In genomic region chr6:39835856-39836442, GRCh38 we compare ENCODE assay signal across 16 cellular contexts. TPM values are rescaled to one million over a fixed set of nuclear protein-coding genes. Genes with fewer than 3 reads are reported as not detected.
DNase-seq lines count a peak whose midpoint lies in the region; ATAC-seq and TF ChIP-seq lines count a peak whose summit lies in the region.
"Had no signal": no experiment of that assay in that cellular context is flagged by ENCODE, and none has a peak within 500 bp of the region (broad histone marks: within the 10 kb centered on the region; RNA-seq: fewer than 3 reads in every experiment).

No MANE protein-coding gene starts in this region.

- H3K4me3 ChIP-seq in AG10803 (ENCODE audit: low read length) (no peak overlapping the region), ascending aorta (no peak overlapping the region), gastroesophageal sphincter (no peak overlapping the region), hepatocyte (no peak overlapping the region)
- H3K4me3 ChIP-seq: adrenal gland, lung had no signal

- H4K20me1 ChIP-seq in hepatocyte (ENCODE audit: insufficient read depth, poor library complexity, severe bottlenecking) = peaks cover 10% of the 10 kb centered on the region

- H3K9me3 Mint-ChIP-seq in osteocyte (ENCODE audit: unreplicated experiment) = no peaks in the 10 kb centered on the region
- H3K9me3 Mint-ChIP-seq: activated T-helper 2 cell treated with anti-CD3 and anti-CD28 coated beads, Interferon-gamma antibody, Interleukin-2, Interleukin-4, amounts not matched to agents 10 μg/mL and 5 μg/mL and 100 μg/mL, durations not matched to agents 14 hours and 24 hours and 36 hours had no signal

- peaks cover 19% of the 10 kb centered on the region for H3K36me3 Mint-ChIP-seq in osteocyte (ENCODE audit: unreplicated experiment)

- DNase-seq in AG10803 (ENCODE audit: low read depth) = peak; percentile 90
- no peak for DNase-seq in ascending aorta (ENCODE audit: low spot score in 2 of 2)
- no peak for DNase-seq in osteocyte (ENCODE audit: extremely low spot score, unreplicated experiment)
- no peak for DNase-seq in NCI-H1092 (lab: John Stamatoyannopoulos, UW)
- no peak for DNase-seq in SHP77 (lab: John Stamatoyannopoulos, UW)
- no peak for DNase-seq in NCI-H2029 treated with DMSO at 0.1 percent for 48 hours (lab: John Stamatoyannopoulos, UW)
- no peak for DNase-seq in hepatocyte (ENCODE audit: low spot score)
- DNase-seq: ACHN; activated CD8-positive, alpha-beta memory T cell treated with anti-CD3 and anti-CD28 coated beads for 24 hours; adrenal gland; NCI-H446; stimulated activated CD4-positive, alpha-beta T cell treated with anti-CD3 and anti-CD28 coated beads, Interleukin-1b, Interleukin-23, amount 100 ng/mL, for 48 hours had no signal

- intact Hi-C loops in ascending aorta (cut with DNase I) = no loop called here

- H3K27me3 ChIP-seq in ascending aorta = no peaks in the 10 kb centered on the region
- H3K27me3 ChIP-seq in gastroesophageal sphincter = no peaks in the 10 kb centered on the region
- H3K27me3 ChIP-seq in hepatocyte = no peaks in the 10 kb centered on the region
- H3K27me3 ChIP-seq: adrenal gland had no signal

- no peak overlapping the region for H2AFZ ChIP-seq in hepatocyte

- no peak for TF ChIP-seq CTCF in AG10803 (conservative IDR thresholded peaks at IDR 0.05; ENCODE audit: low read length)
- TF ChIP-seq CTCF in ascending aorta (IDR thresholded peaks at IDR 0.05) = no peak
- TF ChIP-seq CTCF in gastroesophageal sphincter (IDR thresholded peaks at IDR 0.05) = no peak
- no peak for TF ChIP-seq CTCF in osteocyte (IDR thresholded peaks at IDR 0.05)
- no peak for TF ChIP-seq CTCF in hepatocyte (IDR thresholded peaks at IDR 0.05; ENCODE audit: poor library complexity)

- peak overlapping the region; percentile 63 to 65 for H3K27ac ChIP-seq in ascending aorta
- peak overlapping the region; percentile 29 to 99 (median 78) for H3K27ac ChIP-seq in gastroesophageal sphincter
- no peak overlapping the region for H3K27ac ChIP-seq in hepatocyte

- peaks cover 51% of the 10 kb centered on the region for H3K4me1 Mint-ChIP-seq in osteocyte (ENCODE audit: unreplicated experiment)

- no peak overlapping the region for H3K4me3 Mint-ChIP-seq in osteocyte (ENCODE audit: unreplicated experiment)

- no peaks in the 10 kb centered on the region for H3K27me3 Mint-ChIP-seq in osteocyte (ENCODE audit: unreplicated experiment)

- TF ChIP-seq EP300 in gastroesophageal sphincter (IDR thresholded peaks at IDR 0.05) = no peak

- no peaks in the 10 kb centered on the region for H3K9me2 ChIP-seq in hepatocyte (replicated peaks; ENCODE audit: insufficient read depth)

- peak overlapping the region; percentile 9 for H3K27ac Mint-ChIP-seq in osteocyte (ENCODE audit: unreplicated experiment)
- H3K27ac Mint-ChIP-seq: activated T-helper 2 cell treated with anti-CD3 and anti-CD28 coated beads, Interferon-gamma antibody, Interleukin-2, Interleukin-4, amounts not matched to agents 10 μg/mL and 5 μg/mL and 100 μg/mL, durations not matched to agents 14 hours and 24 hours and 36 hours had no signal

- WGBS in gastroesophageal sphincter (ENCODE audit: low coverage in 1 of 2), 2 donors = 22 to 45% methylated on average over 4 of the region's 4 CpGs
- 85% methylated on average over 4 of the region's 4 CpGs for WGBS in hepatocyte (ENCODE audit: low lambda C conversion rate, missing lambda C conversion rate)

- no peak for ATAC-seq in gastroesophageal sphincter

- H3K4me1 ChIP-seq in ascending aorta (peaks cover 13 to 47% of the 10 kb centered on the region in 2 donors), gastroesophageal sphincter (peaks cover 13 to 99% (median 49%) of the 10 kb centered on the region in 3 donors), hepatocyte (ENCODE audit: insufficient read depth) (no peaks in the 10 kb centered on the region)

- H3K36me3 ChIP-seq in ascending aorta (no peaks in the 10 kb centered on the region), gastroesophageal sphincter (no peaks in the 10 kb centered on the region), hepatocyte (replicated peaks; ENCODE audit: insufficient read depth, low read depth) (no peaks in the 10 kb centered on the region)
- H3K36me3 ChIP-seq: adrenal gland had no signal

- H3K9me3 ChIP-seq in ascending aorta (no peaks in the 10 kb centered on the region), gastroesophageal sphincter (no peaks in the 10 kb centered on the region), hepatocyte (ENCODE audit: low read depth) (no peaks in the 10 kb centered on the region)
- H3K9me3 ChIP-seq: adrenal gland had no signal

- H3K4me2 ChIP-seq in hepatocyte = no peak overlapping the region

- no peaks in the 10 kb centered on the region for H3K79me2 ChIP-seq in hepatocyte

- TF ChIP-seq POLR2A in gastroesophageal sphincter (IDR thresholded peaks at IDR 0.05) = no peak

RNA-seq across cellular contexts. Expression of gene DAAM2, which starts 43.8 kb away (rescaled TPM):
- total RNA-seq in ascending aorta = 44.0 TPM
- 100 to 1,000 TPM; 200 to 373 (median 270) TPM for total RNA-seq in gastroesophageal sphincter
- total RNA-seq in osteocyte = 87.2 and 92.1 TPM in 2 replicates
- total RNA-seq in hepatocyte = 11.4 and 15.1 TPM in 2 replicates
- 8.3 and 11.7 TPM in 2 replicates for polyA plus RNA-seq in hepatocyte
- total RNA-seq: activated T-helper 2 cell treated with anti-CD3 and anti-CD28 coated beads, Interferon-gamma antibody, Interleukin-2, Interleukin-4, amounts not matched to agents 10 μg/mL and 5 μg/mL and 100 μg/mL, durations not matched to agents 14 hours and 24 hours and 36 hours; T-helper 1 cell treated with Interleukin-12 subunit alpha and Interleukin-12 subunit beta and Interleukin-4 antibody, amounts not matched to agents 30 ng/mL and 1 ng/mL, for 36 hours had no signal
